12 cellular contexts compared by ENCODE assay signal in the genomic region with DNA sequence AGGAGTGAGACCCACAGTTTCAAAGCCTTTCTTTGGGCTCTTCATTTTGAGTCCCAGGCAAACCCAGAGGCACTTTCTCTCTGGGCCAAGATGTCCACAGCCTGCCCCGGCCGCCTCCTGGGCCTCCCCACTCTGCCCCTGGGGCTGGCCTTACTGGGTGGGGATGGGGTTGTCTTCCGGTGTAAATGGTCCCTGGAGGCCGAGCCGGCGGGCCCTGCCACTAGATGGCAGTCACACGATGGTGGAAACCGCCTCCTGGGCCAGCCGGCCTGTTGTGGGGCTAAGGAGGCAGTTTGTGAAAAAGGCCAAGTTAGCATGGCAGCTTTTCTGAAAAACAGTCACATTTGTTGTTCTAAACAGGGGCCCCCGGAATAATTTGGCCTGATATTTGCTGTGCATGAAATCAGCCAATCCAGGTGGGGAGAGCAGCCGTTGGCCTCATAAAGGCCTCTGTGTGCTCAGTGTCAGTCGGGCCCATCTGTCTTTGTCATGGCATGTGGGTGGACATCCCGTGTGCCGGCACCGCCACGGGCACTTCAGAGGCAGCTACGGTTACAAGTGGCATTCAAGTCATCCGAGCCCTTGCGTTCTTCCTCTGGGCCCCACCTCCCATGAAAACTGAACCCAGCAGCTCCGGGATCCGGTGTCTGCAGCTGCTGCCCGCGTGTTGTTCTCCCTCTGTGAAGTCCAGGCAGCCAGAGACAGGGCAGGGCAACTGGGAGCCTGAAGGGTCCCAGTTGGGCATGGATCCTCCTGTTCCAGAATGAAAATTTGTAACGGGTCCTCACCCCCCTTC. TPM values are rescaled to one million over a fixed set of nuclear protein-coding genes. Genes with fewer than 3 reads are reported as not detected.
DNase-seq lines count a peak whose midpoint lies in the region; ATAC-seq and TF ChIP-seq lines count a peak whose summit lies in the region.
"Had no signal": no experiment of that assay in that cellular context is flagged by ENCODE, and none has a peak within 500 bp of the region (broad histone marks: within the 10 kb centered on the region; RNA-seq: fewer than 3 reads in every experiment).

No MANE protein-coding gene starts in this region.

- H3K27me3 ChIP-seq in SK-N-SH (ENCODE audit: insufficient read depth) (no peaks in the 10 kb centered on the region), PC-3 (ENCODE audit: low read length) (no peaks in the 10 kb centered on the region), prostate gland (replicated peaks; ENCODE audit: insufficient read depth) (no peaks in the 10 kb centered on the region)

- POLR2A ChIA-PET in SK-N-SH (lab: Yijun Ruan, JAX) = interaction anchor here (0.7 to 4.3 kb wide), 6 partner anchors 10 to 197 kb away, joined by 3 to 84 read pairs (median 6); a partner anchor contains a TSS
- POLR2A ChIA-PET in PC-3 (lab: Charles Lee; ENCODE audit: unreplicated experiment) = no interaction called here

- no peaks in the 10 kb centered on the region for H3K9me2 ChIP-seq in SK-N-SH
- no peaks in the 10 kb centered on the region for H3K9me2 ChIP-seq in PC-3 (replicated peaks; ENCODE audit: low read length)

- no peak for TF ChIP-seq EP300 in SK-N-SH (IDR thresholded peaks at IDR 0.05; ENCODE audit: borderline replicate concordance in 1 of 2, low read depth in 1 of 2, low read length in 1 of 2)

- no TSS peak for BruUV-seq in PC-3 (replicated peaks; lab: Mats Ljungman, UMichigan)

- H3F3A ChIP-seq in SK-N-SH (replicated peaks; ENCODE audit: insufficient read depth) (no peaks in the 10 kb centered on the region), PC-3 (ENCODE audit: low read length, unreplicated experiment) (no peaks in the 10 kb centered on the region)

- WGBS in SK-N-SH (ENCODE audit: low lambda C conversion rate) = no CpG with 5 or more reads among the region's 24 CpGs
- 20% methylated on average over 2 of the region's 24 CpGs for WGBS in prostate gland

- TF ChIP-seq CTCF in SK-N-SH (IDR thresholded peaks at IDR 0.05) = no peak
- TF ChIP-seq CTCF in PC-3 (conservative IDR thresholded peaks at IDR 0.05; ENCODE audit: low read depth, low read length) = no peak
- no peak for TF ChIP-seq CTCF in fibroblast of villous mesenchyme (IDR thresholded peaks at IDR 0.05; ENCODE audit: insufficient read depth, low read depth, low read length)
- TF ChIP-seq CTCF in prostate gland (IDR thresholded peaks at IDR 0.05) = peak in 1 of 4 experiments; percentile 8

- H3K4me3 ChIP-seq in SK-N-SH (ENCODE audit: low read depth in 2 of 2, low read length in 1 of 2) = no peak overlapping the region
- H3K4me3 ChIP-seq in PC-3 (ENCODE audit: low read length) = no peak overlapping the region
- H3K4me3 ChIP-seq in fibroblast of villous mesenchyme (ENCODE audit: low read depth, low read length) = no peak overlapping the region
- no peak overlapping the region for H3K4me3 ChIP-seq in prostate gland

- CTCF ChIA-PET in SK-N-SH (lab: Yijun Ruan, JAX) = interaction anchor here (0.6 to 11.0 kb wide), 22 partner anchors 9 to 314 kb away, joined by 3 to 215 read pairs (median 8); a partner anchor contains a TSS
- CTCF ChIA-PET in PC-3 (lab: Charles Lee) = no interaction called here

- no peak overlapping the region for H2AFZ ChIP-seq in SK-N-SH (ENCODE audit: low read depth)
- H2AFZ ChIP-seq in PC-3 (ENCODE audit: low read length) = no peak overlapping the region

- DNase-seq in SK-N-SH (no peak), PC-3 (no peak), fibroblast of villous mesenchyme (ENCODE audit: low read depth) (peak; percentile 28), prostate gland (ENCODE audit: low spot score) (peak; percentile 3), cerebellum (ENCODE audit: low spot score) (no peak), NCI-H2081 treated with DMSO at 0.1 percent for 48 hours (lab: John Stamatoyannopoulos, UW) (no peak), NCI-H1105 treated with DMSO at 0.1 percent for 48 hours (lab: John Stamatoyannopoulos, UW) (no peak)
- DNase-seq: stimulated activated naive CD4-positive, alpha-beta T cell; T-helper 9 cell had no signal

- H4K20me1 ChIP-seq in SK-N-SH (ENCODE audit: insufficient read depth) = no peaks in the 10 kb centered on the region
- H4K20me1 ChIP-seq in PC-3 (ENCODE audit: low read length) = no peaks in the 10 kb centered on the region

- TF ChIP-seq POLR2A in prostate gland (IDR thresholded peaks at IDR 0.05) = no peak

- H3K4me1 ChIP-seq in SK-N-SH (ENCODE audit: control insufficient read depth in 1 of 2, insufficient read depth in 2 of 2, low read depth in 1 of 2, low read length in 1 of 2) = no peaks in the 10 kb centered on the region; a peak in 1 of 4 replicates
- no peaks in the 10 kb centered on the region for H3K4me1 ChIP-seq in PC-3 (ENCODE audit: insufficient read depth, low read length)
- no peaks in the 10 kb centered on the region for H3K4me1 ChIP-seq in prostate gland (replicated peaks)

- H3K27ac ChIP-seq in SK-N-SH (ENCODE audit: low read depth in 2 of 2, low read length in 1 of 2) = peak overlapping the region in 1 of 2 experiments; percentile 47; a peak in 1 of 4 replicates
- no peak overlapping the region for H3K27ac ChIP-seq in PC-3 (ENCODE audit: low read length)
- H3K27ac ChIP-seq in prostate gland = no peak overlapping the region

- no peak overlapping the region for H3K9ac ChIP-seq in SK-N-SH
- no peak overlapping the region for H3K9ac ChIP-seq in PC-3 (ENCODE audit: low read length)

- H3K4me2 ChIP-seq in SK-N-SH (no peak overlapping the region), PC-3 (ENCODE audit: low read length) (no peak overlapping the region)

- H3K79me2 ChIP-seq in SK-N-SH (ENCODE audit: insufficient read depth) (no peaks in the 10 kb centered on the region), PC-3 (ENCODE audit: low read length) (no peaks in the 10 kb centered on the region)

- intact Hi-C loops in PC-3 (cut with micrococcal nuclease) (no loop called here), prostate gland (cut with DNase I) (no loop called here)

- H3K36me3 ChIP-seq in SK-N-SH (replicated peaks in 1 of 2; ENCODE audit: control insufficient read depth in 1 of 2, insufficient read depth in 2 of 2, low read length in 1 of 2) (no peaks in the 10 kb centered on the region), PC-3 (ENCODE audit: low read depth, low read length) (no peaks in the 10 kb centered on the region), prostate gland (no peaks in the 10 kb centered on the region)

- ATAC-seq in SK-N-SH treated with all-trans-retinoic acid at 6 μM for 48 hours (peak; percentile 86), PC-3 (0 out of 2 replicates have a peak, but pooled peaks have one; percentile 31)

- no peak for TF ChIP-seq RAD21 in SK-N-SH (IDR thresholded peaks at IDR 0.05; ENCODE audit: low read length)

- H3K9me3 ChIP-seq in SK-N-SH (no peaks in the 10 kb centered on the region), PC-3 (ENCODE audit: low read length) (no peaks in the 10 kb centered on the region), prostate gland (no peaks in the 10 kb centered on the region)

TF ChIP-seq in SK-N-SH treated with all-trans-retinoic acid at 6 μM for 48 hours, 23 proteins besides CTCF, POLR2A, EP300 and RAD21 (continues in another document):
- no peak for TF ChIP-seq ESRRG (CRISPR knock-in tag; IDR thresholded peaks at IDR 0.05)

TF ChIP-seq in SK-N-SH, 30 proteins besides CTCF, POLR2A, EP300 and RAD21:
- TF ChIP-seq, protein P1, sequence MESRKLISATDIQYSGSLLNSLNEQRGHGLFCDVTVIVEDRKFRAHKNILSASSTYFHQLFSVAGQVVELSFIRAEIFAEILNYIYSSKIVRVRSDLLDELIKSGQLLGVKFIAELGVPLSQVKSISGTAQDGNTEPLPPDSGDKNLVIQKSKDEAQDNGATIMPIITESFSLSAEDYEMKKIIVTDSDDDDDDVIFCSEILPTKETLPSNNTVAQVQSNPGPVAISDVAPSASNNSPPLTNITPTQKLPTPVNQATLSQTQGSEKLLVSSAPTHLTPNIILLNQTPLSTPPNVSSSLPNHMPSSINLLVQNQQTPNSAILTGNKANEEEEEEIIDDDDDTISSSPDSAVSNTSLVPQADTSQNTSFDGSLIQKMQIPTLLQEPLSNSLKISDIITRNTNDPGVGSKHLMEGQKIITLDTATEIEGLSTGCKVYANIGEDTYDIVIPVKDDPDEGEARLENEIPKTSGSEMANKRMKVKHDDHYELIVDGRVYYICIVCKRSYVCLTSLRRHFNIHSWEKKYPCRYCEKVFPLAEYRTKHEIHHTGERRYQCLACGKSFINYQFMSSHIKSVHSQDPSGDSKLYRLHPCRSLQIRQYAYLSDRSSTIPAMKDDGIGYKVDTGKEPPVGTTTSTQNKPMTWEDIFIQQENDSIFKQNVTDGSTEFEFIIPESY (IDR thresholded peaks at IDR 0.05; ENCODE audit: borderline replicate concordance, low read depth) = no peak
- no peak for TF ChIP-seq SMC3 (IDR thresholded peaks at IDR 0.05; ENCODE audit: low read depth, low read length)

RNA-seq across cellular contexts. Expression of a gene that starts 6.6 kb away (rescaled TPM):
- polyA plus RNA-seq in SK-N-SH (2012; rRNA removed) = 226 and 264 TPM in 2 replicates
- polyA plus RNA-seq in SK-N-SH (2012; cell fraction: cytosol; rRNA removed) = 143 and 217 TPM in 2 replicates
- 105 and 186 TPM in 2 replicates for polyA plus RNA-seq in SK-N-SH (2012; cell fraction: nucleus; rRNA removed)
- total RNA-seq in PC-3 (2014; rRNA removed) (232 and 299 TPM in 2 replicates), fibroblast of villous mesenchyme (107 and 143 TPM in 2 replicates), prostate gland (100 to 1,000 TPM; 155 to 162 TPM), cerebellum (23.8 TPM)

RNA-seq across cellular contexts. Expression of a gene that starts 34.2 kb away (rescaled TPM):
- not detected in 2 replicates for polyA plus RNA-seq in SK-N-SH (2012; rRNA removed)
- not detected in 2 replicates for polyA plus RNA-seq in SK-N-SH (2012; cell fraction: cytosol; rRNA removed)
- polyA plus RNA-seq in SK-N-SH (2012; cell fraction: nucleus; rRNA removed) = 0.08 TPM in 1 of 2 replicates, not detected in the other
- total RNA-seq in PC-3 (2014; rRNA removed) = not detected in 2 replicates
- not detected in 2 replicates for total RNA-seq in fibroblast of villous mesenchyme
- total RNA-seq in prostate gland = 1 to 10 TPM; 4.5 to 8.4 TPM
- total RNA-seq in cerebellum = 0.64 TPM
- total RNA-seq: A172, Daoy had no signal

RNA-seq across cellular contexts. Expression of a gene that starts 44.0 kb away (rescaled TPM):
- 3.7 and 4.6 TPM in 2 replicates for polyA plus RNA-seq in SK-N-SH (2012; rRNA removed)
- polyA plus RNA-seq in SK-N-SH (2012; cell fraction: cytosol; rRNA removed) = 4.5 and 6.8 TPM in 2 replicates
- 1.9 and 4.0 TPM in 2 replicates for polyA plus RNA-seq in SK-N-SH (2012; cell fraction: nucleus; rRNA removed)
- total RNA-seq in PC-3 (2014; rRNA removed) = not detected in 2 replicates
- total RNA-seq in fibroblast of villous mesenchyme = 72.5 and 161 TPM in 2 replicates
- 100 to 1,000 TPM; 126 to 163 TPM for total RNA-seq in prostate gland
- 29.3 TPM for total RNA-seq in cerebellum

Comparison
In these comparisons a context has a peak if more than half of its experiments do, and no peak if none do; other contexts are left out.
1. DNase-seq: peak in fibroblast of villous mesenchyme (single experiment) and prostate gland (single experiment); none in SK-N-SH (single experiment), PC-3 (single experiment), cerebellum (single experiment), NCI-H2081 treated with DMSO at 0.1 percent for 48 hours (single experiment) and NCI-H1105 treated with DMSO at 0.1 percent for 48 hours (single experiment).
2. RNA of a gene that starts 44.0 kb away (total RNA-seq): 126 to 163 TPM in prostate gland, 72.5 to 161 TPM in fibroblast of villous mesenchyme and 29.3 TPM in cerebellum (single experiment); not detected in PC-3; every median in the first group is over 10 times any median in the second.